ENCODE assay signal across 16 cellular contexts in the genomic region with DNA sequence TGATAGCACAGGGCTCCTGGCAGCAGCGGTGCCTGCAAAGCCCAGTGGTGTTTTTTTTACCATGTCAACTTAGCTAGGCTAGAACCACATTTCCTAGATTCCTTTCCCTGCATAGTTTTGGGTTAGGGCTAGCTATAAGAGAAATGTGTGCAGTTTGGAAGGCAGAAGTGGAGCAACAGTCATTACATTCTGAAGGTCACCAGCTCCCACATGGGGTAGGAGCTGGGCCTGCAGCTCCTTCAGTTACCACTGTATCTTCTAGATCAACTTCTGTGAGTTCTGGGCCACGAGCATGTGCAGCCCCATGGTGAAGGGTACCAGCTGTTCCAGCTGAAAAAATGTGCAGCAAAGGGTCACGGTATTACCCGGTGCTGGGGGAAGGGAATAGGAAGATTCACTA. TPM values are rescaled to one million over a fixed set of nuclear protein-coding genes. Genes with fewer than 3 reads are reported as not detected.
A peak's percentile ranks its signal among the peaks of the same experiment; 100 is the strongest.
DNase-seq lines count a peak whose midpoint lies in the region; ATAC-seq, FAIRE-seq and TF ChIP-seq lines count a peak whose summit lies in the region.
"Had no signal": no experiment of that assay in that cellular context is flagged by ENCODE, and none has a peak within 500 bp of the region (broad histone marks: within the 10 kb centered on the region; RNA-seq: fewer than 3 reads in every experiment).

No MANE protein-coding gene starts in this region.

- no peaks in the 10 kb centered on the region for H3K9me3 Mint-ChIP-seq in T-helper 2 cell treated with Interferon-gamma antibody and Interleukin-4, amounts not matched to agents 5 μg/mL and 100 μg/mL, for 36 hours
- no peaks in the 10 kb centered on the region for H3K9me3 Mint-ChIP-seq in nephron progenitor cell
- H3K9me3 Mint-ChIP-seq: activated CD4-positive, alpha-beta memory T cell treated with anti-CD3 and anti-CD28 coated beads for 36 hours; GM23338 had no signal

- H3K9me3 ChIP-seq in HepG2 (ENCODE audit: low read length) (no peaks in the 10 kb centered on the region), right lobe of liver (no peaks in the 10 kb centered on the region)
- H3K9me3 ChIP-seq: colonic mucosa, MG63 had no signal

- H3K4me3 ChIP-seq in HepG2 (replicated peaks in 1 of 3; ENCODE audit: insufficient read depth in 1 of 3, low read depth in 2 of 3, low read length in 3 of 3) (peak overlapping the region in 1 of 3 experiments; percentile 11; a peak in 1 of 6 replicates), right lobe of liver (no peak overlapping the region), fibroblast of pulmonary artery (replicated peaks; ENCODE audit: low read depth, low read length) (no peak overlapping the region)
- H3K4me3 ChIP-seq: colonic mucosa, GM23338, MG63 had no signal

- no peak for TF ChIP-seq POLR2A in HepG2 (IDR thresholded peaks at IDR 0.05; ENCODE audit: insufficient read depth in 1 of 2, low read depth in 2 of 2, low read length in 2 of 2)
- TF ChIP-seq POLR2A in right lobe of liver (IDR thresholded peaks at IDR 0.05): no peak

- 34% methylated on average over 4 of the region's 4 CpGs for WGBS in HepG2 (ENCODE audit: low lambda C conversion rate)
- 71% methylated on average over 4 of the region's 4 CpGs for WGBS in right lobe of liver (ENCODE audit: insufficient coverage, low coverage, low lambda C conversion rate, missing lambda C conversion rate)

- POLR2A ChIA-PET in HepG2 (lab: Yijun Ruan, JAX): interaction anchor here (1.0 to 1.2 kb wide), 2 partner anchors 13 to 24 kb away, joined by 3 to 4 read pairs; no protein-coding TSS in a partner anchor

- H4K20me1 ChIP-seq in HepG2 (ENCODE audit: insufficient read depth, low read length): peaks cover 19% of the 10 kb centered on the region

- TF ChIP-seq EP300 in HepG2 (IDR thresholded peaks at IDR 0.05; ENCODE audit: low read depth in 2 of 2, low read length in 2 of 2) (no peak), HepG2 (CRISPR knock-in tag; IDR thresholded peaks at IDR 0.05; ENCODE audit: borderline replicate concordance) (no peak)

- peak; percentile 13 for ATAC-seq in HepG2
- no peak for ATAC-seq in right lobe of liver
- ATAC-seq in GM19463 (IDR thresholded peaks at IDR 0.05; ENCODE audit: unreplicated experiment): no peak
- ATAC-seq in HG02623 (IDR thresholded peaks at IDR 0.05; ENCODE audit: unreplicated experiment): no peak
- ATAC-seq: GM23338 had no signal

- peaks cover 23% of the 10 kb centered on the region for H3K36me3 Mint-ChIP-seq in T-helper 2 cell treated with Interferon-gamma antibody and Interleukin-4, amounts not matched to agents 5 μg/mL and 100 μg/mL, for 36 hours (ENCODE audit: low read depth)
- H3K36me3 Mint-ChIP-seq in nephron progenitor cell (ENCODE audit: low read depth): peaks cover 7% of the 10 kb centered on the region

- H2AFZ ChIP-seq in HepG2 (ENCODE audit: low read length): peak overlapping the region; percentile 37
- H2AFZ ChIP-seq: GM23338 had no signal

- no peaks in the 10 kb centered on the region for H3K27me3 Mint-ChIP-seq in T-helper 2 cell treated with Interferon-gamma antibody and Interleukin-4, amounts not matched to agents 5 μg/mL and 100 μg/mL, for 36 hours (ENCODE audit: low read depth)
- peaks cover 7% of the 10 kb centered on the region for H3K27me3 Mint-ChIP-seq in nephron progenitor cell (ENCODE audit: low read depth, poor library complexity)
- H3K27me3 Mint-ChIP-seq: activated CD4-positive, alpha-beta memory T cell treated with anti-CD3 and anti-CD28 coated beads for 36 hours had no signal

- intact Hi-C loops in HepG2 (cut with micrococcal nuclease; ENCODE audit: unreplicated experiment) (loop anchor here (1.0 to 5.0 kb wide), 3 partner anchors 13 to 89 kb away; partner anchors contain the start of gene TMPO), right lobe of liver (cut with DNase I) (no loop called here)

- no TSS peak for BruUV-seq in HepG2 (replicated peaks; lab: Mats Ljungman, UMichigan)

- peak overlapping the region; percentile 16 for H3K4me3 Mint-ChIP-seq in T-helper 2 cell treated with Interferon-gamma antibody and Interleukin-4, amounts not matched to agents 5 μg/mL and 100 μg/mL, for 36 hours
- no peak overlapping the region for H3K4me3 Mint-ChIP-seq in nephron progenitor cell
- H3K4me3 Mint-ChIP-seq: activated CD4-positive, alpha-beta memory T cell treated with anti-CD3 and anti-CD28 coated beads for 36 hours; GM23338 had no signal

- H3K27me3 ChIP-seq in HepG2 (ENCODE audit: control insufficient read depth in 1 of 2, insufficient read depth in 2 of 2, low read length in 2 of 2) (no peaks in the 10 kb centered on the region; a peak in 1 of 5 replicates), right lobe of liver (no peaks in the 10 kb centered on the region)
- H3K27me3 ChIP-seq: colonic mucosa, MG63 had no signal

- 0 out of 2 replicates have a peak overlapping the region, but pooled peaks have one; percentile 5 for H3K9ac ChIP-seq in HepG2 (ENCODE audit: insufficient read depth, low read depth, low read length)

- H3K4me1 ChIP-seq in HepG2 (ENCODE audit: insufficient read depth, low read length) (peaks cover 42% of the 10 kb centered on the region), right lobe of liver (peaks cover 0 to 12% (median 5%) of the 10 kb centered on the region in 4 donors)
- H3K4me1 ChIP-seq: colonic mucosa had no signal

- TF ChIP-seq CTCF in HepG2 (CRISPR knock-in tag; IDR thresholded peaks at IDR 0.05) (0 out of 2 replicates have a peak, but pooled peaks have one; percentile 29), right lobe of liver (IDR thresholded peaks at IDR 0.05) (no peak), fibroblast of pulmonary artery (IDR thresholded peaks at IDR 0.05; ENCODE audit: low read length, missing control alignments) (no peak), nephron progenitor cell (IDR thresholded peaks at IDR 0.05) (no peak)

- peaks cover under 1 to 3% of the 10 kb centered on the region in 2 experiments; a peak in 2 of 5 replicates for H3K36me3 ChIP-seq in HepG2 (replicated peaks in 1 of 2; ENCODE audit: control insufficient read depth in 1 of 2, insufficient read depth in 2 of 2, low read length in 2 of 2)
- H3K36me3 ChIP-seq in right lobe of liver: peaks cover 0 to 6% (median 2%) of the 10 kb centered on the region in 4 donors
- H3K36me3 ChIP-seq: colonic mucosa had no signal

- H3K27ac ChIP-seq in HepG2 (ENCODE audit: extremely low read length, insufficient read depth, low read length): no peak overlapping the region
- no peak overlapping the region for H3K27ac ChIP-seq in right lobe of liver
- H3K27ac ChIP-seq: colonic mucosa, HL-60 had no signal

- CTCF ChIA-PET in HepG2 (lab: Yijun Ruan, JAX; ENCODE audit: low intra/inter-chr PET ratio, low total read pairs): no interaction called here

- in situ Hi-C loops in HepG2 (cut with HindIII; ENCODE audit: extremely low pct_ligation_motif_present, low pct_unique_long_range_greater_than_20kb): no loop called here

- peaks cover 27% of the 10 kb centered on the region for H3K79me2 ChIP-seq in HepG2 (ENCODE audit: insufficient read depth, low read length)

- TF ChIP-seq RAD21 in HepG2 (CRISPR knock-in tag; IDR thresholded peaks at IDR 0.05): 0 out of 2 replicates have a peak, but pooled peaks have one; percentile 24

- DNase-seq in HepG2 (ENCODE audit: low spot score) (peak; percentile 31), right lobe of liver (no peak), fibroblast of pulmonary artery (ENCODE audit: low read depth) (peak; percentile 34), CD1c-positive myeloid dendritic cell (ENCODE audit: extremely low spot score) (no peak), nephron progenitor cell (no peak)
- DNase-seq in T-helper 2 cell treated with Interferon-gamma antibody and Interleukin-4, amounts not matched to agents 5 μg/mL and 100 μg/mL, for 36 hours (ENCODE audit: low spot score): no peak
- DNase-seq: activated CD4-positive, alpha-beta memory T cell treated with anti-CD3 and anti-CD28 coated beads for 36 hours; activated naive CD4-positive, alpha-beta T cell; AML-193; colonic mucosa; MG63; midbrain had no signal

- no peak for FAIRE-seq in HepG2 (lab: Jason Lieb, UNC)

- peak overlapping the region; percentile 70 for H3K27ac Mint-ChIP-seq in T-helper 2 cell treated with Interferon-gamma antibody and Interleukin-4, amounts not matched to agents 5 μg/mL and 100 μg/mL, for 36 hours
- no peak overlapping the region for H3K27ac Mint-ChIP-seq in nephron progenitor cell
- H3K27ac Mint-ChIP-seq: activated CD4-positive, alpha-beta memory T cell treated with anti-CD3 and anti-CD28 coated beads for 36 hours; GM23338 had no signal

- peak overlapping the region; percentile 43 for H3K4me2 ChIP-seq in HepG2 (ENCODE audit: low read depth, low read length)
- H3K4me2 ChIP-seq: GM23338 had no signal

- H3K4me1 Mint-ChIP-seq in T-helper 2 cell treated with Interferon-gamma antibody and Interleukin-4, amounts not matched to agents 5 μg/mL and 100 μg/mL, for 36 hours (ENCODE audit: low read depth): peaks cover 16% of the 10 kb centered on the region
- H3K4me1 Mint-ChIP-seq in nephron progenitor cell: peaks cover 22% of the 10 kb centered on the region

RNA-seq across cellular contexts. Expression of gene SLC25A3, which starts 2.3 kb away (rescaled TPM):
- total RNA-seq in HepG2 (2016; rRNA removed; fragmentation: Illumina TruSeq; extraction: Trizol) (829 and 1,060 TPM in 2 replicates), right lobe of liver (100 to 1,000 TPM; 257 to 421 (median 267) TPM)
- 425 and 488 TPM in 2 replicates for total RNA-seq in HepG2 (2016; cell fraction: cytosol; rRNA removed; fragmentation: Illumina TruSeq; extraction: Trizol; ENCODE audit: low read depth)
- 811 and 963 TPM in 2 replicates for total RNA-seq in HepG2 (2016; cell fraction: insoluble cytoplasmic fraction; rRNA removed; fragmentation: Illumina TruSeq; extraction: Trizol)
- 851 and 910 TPM in 2 replicates for total RNA-seq in HepG2 (2016; cell fraction: membrane; rRNA removed; fragmentation: Illumina TruSeq; extraction: Trizol)
- total RNA-seq in HepG2 (2016; cell fraction: nucleus; rRNA removed; fragmentation: Illumina TruSeq; extraction: Trizol): 375 and 395 TPM in 2 replicates
- 223 and 292 TPM in 2 replicates for polyA plus RNA-seq in HepG2 (2011; rRNA removed)
- polyA plus RNA-seq in HepG2 (2011; cell fraction: cytosol; rRNA removed): 587 and 610 TPM in 2 replicates
- 315 and 325 TPM in 2 replicates for polyA plus RNA-seq in HepG2 (2011; cell fraction: nucleus; rRNA removed)
- 640 and 676 TPM in 2 replicates for polyA plus RNA-seq in HepG2 (2012)
- polyA plus RNA-seq in HepG2 (2016; cell fraction: cytosol; fragmentation: Illumina TruSeq; extraction: Trizol; ENCODE audit: low read depth): 436 and 459 TPM in 2 replicates
- polyA plus RNA-seq in HepG2 (2016; cell fraction: insoluble cytoplasmic fraction; fragmentation: Illumina TruSeq; extraction: Trizol; ENCODE audit: low read depth): 870 and 891 TPM in 2 replicates
- 714 and 777 TPM in 2 replicates for polyA plus RNA-seq in HepG2 (2016; cell fraction: membrane; fragmentation: Illumina TruSeq; extraction: Trizol; ENCODE audit: low read depth)
- polyA plus RNA-seq in HepG2 (2016; cell fraction: nucleus; fragmentation: Illumina TruSeq; extraction: Trizol; ENCODE audit: insufficient read depth, low read depth): 544 and 559 TPM in 2 replicates
- 465 and 597 TPM in 2 replicates for polyA minus RNA-seq in HepG2 (2011; rRNA and poly(A)+ RNA removed; ENCODE audit: low replicate concordance)
- polyA minus RNA-seq in HepG2 (2011; cell fraction: cytosol; rRNA and poly(A)+ RNA removed): 308 and 328 TPM in 2 replicates
- polyA minus RNA-seq in HepG2 (2011; cell fraction: nucleus; rRNA and poly(A)+ RNA removed): 293 and 298 TPM in 2 replicates

RNA-seq across cellular contexts. Expression of gene IKBIP, which starts 53.4 kb away (rescaled TPM):
- total RNA-seq in HepG2 (2016; rRNA removed; fragmentation: Illumina TruSeq; extraction: Trizol) (50.4 and 55.5 TPM in 2 replicates), right lobe of liver (10 to 100 TPM in 2 of 6 experiments, 1 to 10 TPM in 4; 2.8 to 12.6 (median 6.6) TPM)
- 12.8 and 13.3 TPM in 2 replicates for total RNA-seq in HepG2 (2016; cell fraction: cytosol; rRNA removed; fragmentation: Illumina TruSeq; extraction: Trizol; ENCODE audit: low read depth)
- total RNA-seq in HepG2 (2016; cell fraction: insoluble cytoplasmic fraction; rRNA removed; fragmentation: Illumina TruSeq; extraction: Trizol): 49.3 and 57.3 TPM in 2 replicates
- total RNA-seq in HepG2 (2016; cell fraction: membrane; rRNA removed; fragmentation: Illumina TruSeq; extraction: Trizol): 26.4 and 30.6 TPM in 2 replicates
- 45.6 and 51.3 TPM in 2 replicates for total RNA-seq in HepG2 (2016; cell fraction: nucleus; rRNA removed; fragmentation: Illumina TruSeq; extraction: Trizol)
- 13.1 and 20.0 TPM in 2 replicates for polyA plus RNA-seq in HepG2 (2011; rRNA removed)
- 11.1 and 13.4 TPM in 2 replicates for polyA plus RNA-seq in HepG2 (2011; cell fraction: cytosol; rRNA removed)
- polyA plus RNA-seq in HepG2 (2011; cell fraction: nucleus; rRNA removed): 3.2 and 5.0 TPM in 2 replicates
- polyA plus RNA-seq in HepG2 (2012): 27.7 and 37.0 TPM in 2 replicates
- 12.5 and 13.4 TPM in 2 replicates for polyA plus RNA-seq in HepG2 (2016; cell fraction: cytosol; fragmentation: Illumina TruSeq; extraction: Trizol; ENCODE audit: low read depth)
- polyA plus RNA-seq in HepG2 (2016; cell fraction: insoluble cytoplasmic fraction; fragmentation: Illumina TruSeq; extraction: Trizol; ENCODE audit: low read depth): 45.9 and 51.3 TPM in 2 replicates
- 22.0 and 23.3 TPM in 2 replicates for polyA plus RNA-seq in HepG2 (2016; cell fraction: membrane; fragmentation: Illumina TruSeq; extraction: Trizol; ENCODE audit: low read depth)
- 59.6 and 61.9 TPM in 2 replicates for polyA plus RNA-seq in HepG2 (2016; cell fraction: nucleus; fragmentation: Illumina TruSeq; extraction: Trizol; ENCODE audit: insufficient read depth, low read depth)
- polyA minus RNA-seq in HepG2 (2011; rRNA and poly(A)+ RNA removed; ENCODE audit: low replicate concordance): 2.1 and 3.1 TPM in 2 replicates
- 12.5 and 14.2 TPM in 2 replicates for polyA minus RNA-seq in HepG2 (2011; cell fraction: cytosol; rRNA and poly(A)+ RNA removed)
- polyA minus RNA-seq in HepG2 (2011; cell fraction: nucleus; rRNA and poly(A)+ RNA removed): 8.5 and 10.9 TPM in 2 replicates

RNA-seq across cellular contexts. Expression of gene APAF1, which starts 53.9 kb away (rescaled TPM):
- total RNA-seq in HepG2 (2016; rRNA removed; fragmentation: Illumina TruSeq; extraction: Trizol): 13.0 and 17.9 TPM in 2 replicates
- total RNA-seq in HepG2 (2016; cell fraction: cytosol; rRNA removed; fragmentation: Illumina TruSeq; extraction: Trizol; ENCODE audit: low read depth): 2.6 and 2.9 TPM in 2 replicates
- 12.7 and 16.8 TPM in 2 replicates for total RNA-seq in HepG2 (2016; cell fraction: insoluble cytoplasmic fraction; rRNA removed; fragmentation: Illumina TruSeq; extraction: Trizol)
- total RNA-seq in HepG2 (2016; cell fraction: membrane; rRNA removed; fragmentation: Illumina TruSeq; extraction: Trizol): 4.9 and 5.0 TPM in 2 replicates
- total RNA-seq in HepG2 (2016; cell fraction: nucleus; rRNA removed; fragmentation: Illumina TruSeq; extraction: Trizol): 16.1 and 16.3 TPM in 2 replicates
- 5.6 and 6.0 TPM in 2 replicates for polyA plus RNA-seq in HepG2 (2011; rRNA removed)
- polyA plus RNA-seq in HepG2 (2011; cell fraction: cytosol; rRNA removed): 3.2 and 3.7 TPM in 2 replicates
- polyA plus RNA-seq in HepG2 (2011; cell fraction: nucleus; rRNA removed): 4.9 and 5.2 TPM in 2 replicates
- 3.4 and 5.4 TPM in 2 replicates for polyA plus RNA-seq in HepG2 (2012)
- polyA plus RNA-seq in HepG2 (2016; cell fraction: cytosol; fragmentation: Illumina TruSeq; extraction: Trizol; ENCODE audit: low read depth): 0.33 and 0.40 TPM in 2 replicates
- 11.7 and 12.8 TPM in 2 replicates for polyA plus RNA-seq in HepG2 (2016; cell fraction: insoluble cytoplasmic fraction; fragmentation: Illumina TruSeq; extraction: Trizol; ENCODE audit: low read depth)
- 1.5 and 1.8 TPM in 2 replicates for polyA plus RNA-seq in HepG2 (2016; cell fraction: membrane; fragmentation: Illumina TruSeq; extraction: Trizol; ENCODE audit: low read depth)
- 12.8 and 14.3 TPM in 2 replicates for polyA plus RNA-seq in HepG2 (2016; cell fraction: nucleus; fragmentation: Illumina TruSeq; extraction: Trizol; ENCODE audit: insufficient read depth, low read depth)
- 6.8 and 9.6 TPM in 2 replicates for polyA minus RNA-seq in HepG2 (2011; rRNA and poly(A)+ RNA removed; ENCODE audit: low replicate concordance)
- 9.8 and 11.1 TPM in 2 replicates for polyA minus RNA-seq in HepG2 (2011; cell fraction: cytosol; rRNA and poly(A)+ RNA removed)
- 27.8 and 32.8 TPM in 2 replicates for polyA minus RNA-seq in HepG2 (2011; cell fraction: nucleus; rRNA and poly(A)+ RNA removed)
- 10 to 100 TPM in 1 of 6 experiments, 1 to 10 TPM in 5; 4.5 to 12.3 (median 7.1) TPM for total RNA-seq in right lobe of liver

Comparison
In these comparisons a context has a peak if more than half of its experiments do, and no peak if none do; other contexts are left out.
1. DNase-seq: peak in HepG2 (single experiment) and fibroblast of pulmonary artery (single experiment); none in right lobe of liver (0 of 3), T-helper 2 cell treated with Interferon-gamma antibody and Interleukin-4, amounts not matched to agents 5 μg/mL and 100 μg/mL, for 36 hours (single experiment), CD1c-positive myeloid dendritic cell (single experiment) and nephron progenitor cell (single experiment).